ENCODE assay signal across 26 cellular contexts in the genomic region with DNA sequence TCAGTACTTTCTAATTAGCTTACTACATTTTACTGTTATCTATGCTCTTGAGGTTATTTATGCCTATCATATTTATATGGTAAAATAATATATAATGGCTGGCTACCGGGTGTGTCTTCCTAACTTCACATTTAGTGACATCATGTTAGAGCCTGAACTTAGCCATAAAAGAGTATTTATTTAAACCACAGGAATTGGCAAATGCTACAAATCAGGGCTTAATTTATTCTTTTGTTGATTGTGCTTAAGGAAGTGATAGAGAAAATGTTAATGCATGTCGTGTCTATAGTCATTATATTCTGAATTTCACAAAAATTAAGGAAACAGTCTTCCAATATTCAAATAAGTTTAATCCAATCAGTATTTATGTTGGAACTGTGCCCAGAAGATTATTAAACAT.
"Had no signal": no experiment of that assay in that cellular context is flagged by ENCODE, and none has a peak within 500 bp of the region (broad histone marks: within the 10 kb centered on the region; RNA-seq: fewer than 3 reads in every experiment).

No MANE protein-coding gene starts in this region.

- H3K27ac Mint-ChIP-seq: dendritic cell treated with granulocyte-macrophage colony-stimulating factor and Interleukin-4, amounts not matched to agents 40 ng/mL and 50 ng/mL, for 4 days; natural killer cell treated with Interleukin-12 subunit alpha and Interleukin-12 subunit beta and Interleukin-15 and Interleukin-18, amount 100 ng/mL, for 72 hours; neural progenitor cell; stimulated activated effector memory CD8-positive, alpha-beta T cell treated with anti-CD3 and anti-CD28 coated beads, Interleukin-12 subunit alpha, Interleukin-12 subunit beta, amount 100 ng/mL, for 72 hours had no signal

- H3K36me3 ChIP-seq: esophagus muscularis mucosa, heart left ventricle, neural progenitor cell, ovary, right atrium auricular region, sigmoid colon, suprapubic skin, tibial artery, upper lobe of left lung had no signal

- H2AFZ ChIP-seq: neural progenitor cell had no signal

- H3K27me3 Mint-ChIP-seq: dendritic cell treated with granulocyte-macrophage colony-stimulating factor and Interleukin-4, amounts not matched to agents 40 ng/mL and 50 ng/mL, for 4 days; effector memory CD8-positive, alpha-beta T cell; natural killer cell treated with Interleukin-12 subunit alpha and Interleukin-12 subunit beta and Interleukin-15 and Interleukin-18, amount 100 ng/mL, for 72 hours had no signal

- H3K9me3 ChIP-seq: esophagus muscularis mucosa, ovary, right atrium auricular region, sigmoid colon, suprapubic skin, tibial artery, upper lobe of left lung, uterus had no signal

- H3K9me3 Mint-ChIP-seq: dendritic cell treated with granulocyte-macrophage colony-stimulating factor and Interleukin-4, amounts not matched to agents 40 ng/mL and 50 ng/mL, for 4 days; effector memory CD8-positive, alpha-beta T cell; natural killer cell treated with Interleukin-12 subunit alpha and Interleukin-12 subunit beta and Interleukin-15 and Interleukin-18, amount 100 ng/mL, for 72 hours; neural progenitor cell had no signal

- H3K9ac ChIP-seq: neural progenitor cell had no signal

- H3K4me3 ChIP-seq: esophagus muscularis mucosa, heart left ventricle, lung, neural progenitor cell, ovary, right atrium auricular region, sigmoid colon, suprapubic skin, tibial artery, upper lobe of left lung, uterus had no signal

- DNase-seq: effector memory CD8-positive, alpha-beta T cell; heart left ventricle; hippocampal formation; left colon; left ventricle myocardium superior; mesenchymal stem cell; midbrain; nucleus accumbens; ovary; sigmoid colon; small intestine; stimulated activated CD4-positive, alpha-beta T cell treated with anti-CD3 and anti-CD28 coated beads, Interleukin-4, amount 100 ng/mL, for 1 hour; stimulated activated CD8-positive, alpha-beta memory T cell treated with anti-CD3 and anti-CD28 coated beads, Interleukin-4, amount 100 ng/mL, for 48 hours; stimulated activated naive CD8-positive, alpha-beta T cell treated with anti-CD3 and anti-CD28 coated beads, Interleukin-15, Interleukin-2, amounts not matched to agents 100 U/mL and 50 U/mL, for 24 hours; tibial artery; upper lobe of left lung; uterus had no signal

- H3K36me3 Mint-ChIP-seq: natural killer cell treated with Interleukin-12 subunit alpha and Interleukin-12 subunit beta and Interleukin-15 and Interleukin-18, amount 100 ng/mL, for 72 hours; neural progenitor cell; stimulated activated effector memory CD8-positive, alpha-beta T cell treated with anti-CD3 and anti-CD28 coated beads, Interleukin-12 subunit alpha, Interleukin-12 subunit beta, amount 100 ng/mL, for 72 hours had no signal

- H3K4me1 Mint-ChIP-seq: neural progenitor cell had no signal

- H3K4me1 ChIP-seq: heart left ventricle, neural progenitor cell, right atrium auricular region, upper lobe of left lung had no signal

- H3K4me2 ChIP-seq: neural progenitor cell had no signal

- H3K27me3 ChIP-seq: esophagus muscularis mucosa, heart left ventricle, neural progenitor cell, ovary, right atrium auricular region, sigmoid colon, suprapubic skin, tibial artery, upper lobe of left lung, uterus had no signal

- H3K4me3 Mint-ChIP-seq: dendritic cell treated with granulocyte-macrophage colony-stimulating factor and Interleukin-4, amounts not matched to agents 40 ng/mL and 50 ng/mL, for 4 days; effector memory CD8-positive, alpha-beta T cell; natural killer cell treated with Interleukin-12 subunit alpha and Interleukin-12 subunit beta and Interleukin-15 and Interleukin-18, amount 100 ng/mL, for 72 hours; neural progenitor cell; stimulated activated effector memory CD8-positive, alpha-beta T cell treated with anti-CD3 and anti-CD28 coated beads, Interleukin-12 subunit alpha, Interleukin-12 subunit beta, amount 100 ng/mL, for 72 hours had no signal

- ATAC-seq: effector memory CD8-positive, alpha-beta T cell; heart left ventricle; left colon; left ventricle myocardium superior; natural killer cell treated with Interleukin-12 subunit alpha and Interleukin-12 subunit beta and Interleukin-15 and Interleukin-18, amount 100 ng/mL, for 72 hours; stimulated activated effector memory CD8-positive, alpha-beta T cell treated with anti-CD3 and anti-CD28 coated beads, Interleukin-12 subunit alpha, Interleukin-12 subunit beta, amount 100 ng/mL, for 72 hours; stimulated activated naive CD8-positive, alpha-beta T cell treated with anti-CD3 and anti-CD28 coated beads, Interleukin-15, Interleukin-2, amounts not matched to agents 100 U/mL and 50 U/mL, for 24 hours had no signal

- H3K27ac ChIP-seq: epithelial cell of prostate, esophagus muscularis mucosa, heart left ventricle, neural progenitor cell, ovary, right atrium auricular region, sigmoid colon, suprapubic skin, tibial artery, upper lobe of left lung, uterus had no signal
